Comparison of ENCODE assay signal across 9 cellular contexts in the genomic region with DNA sequence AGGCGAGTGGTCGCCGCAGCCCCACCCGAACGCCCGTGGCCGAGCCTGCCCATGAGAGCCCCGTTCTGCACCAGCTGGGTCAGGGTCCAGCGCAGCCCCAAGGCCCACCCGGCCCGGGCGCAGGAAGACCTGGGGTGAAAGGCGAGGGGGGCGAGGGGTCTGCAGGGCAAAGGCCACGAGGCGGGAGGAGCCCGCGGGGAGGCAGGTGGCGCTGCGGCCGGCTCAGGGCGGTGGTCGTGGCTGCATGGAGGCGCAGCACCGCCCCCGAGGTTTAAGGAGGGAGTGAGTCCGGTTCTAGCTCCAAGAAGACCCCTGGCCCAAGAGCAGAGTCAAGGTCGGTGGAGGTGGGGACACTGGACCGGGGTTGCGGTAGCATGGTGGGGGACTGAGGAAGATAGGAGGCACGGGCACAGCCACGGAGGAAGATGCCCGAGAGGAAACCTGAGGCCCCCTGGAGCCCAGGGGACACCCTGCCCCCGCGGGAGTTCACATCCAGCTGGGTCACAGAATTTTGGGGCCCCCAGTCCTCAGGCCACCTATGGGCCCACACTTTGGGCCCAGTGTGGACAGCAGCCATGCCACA. TPM values are rescaled to one million over a fixed set of nuclear protein-coding genes. Genes with fewer than 3 reads are reported as not detected.
DNase-seq lines count a peak whose midpoint lies in the region; ATAC-seq, FAIRE-seq and TF ChIP-seq lines count a peak whose summit lies in the region.
"Had no signal": no experiment of that assay in that cellular context is flagged by ENCODE, and none has a peak within 500 bp of the region (broad histone marks: within the 10 kb centered on the region; RNA-seq: fewer than 3 reads in every experiment).

No MANE protein-coding gene starts in this region.

- no peak for DNase-seq in activated naive CD4-positive, alpha-beta T cell treated with anti-CD3 and anti-CD28 coated beads, Interleukin-2, amount 10 ng/mL, durations not matched to agents 7 days and 5 days
- no peak for DNase-seq in activated naive CD4-positive, alpha-beta T cell treated with Interleukin-2 at 50 U/mL for 16 hours
- DNase-seq in astrocyte of the spinal cord (ENCODE audit: low read depth, low spot score) (no peak), upper lobe of left lung (no peak), H54 (ENCODE audit: insufficient read length, low spot score) (no peak), foreskin keratinocyte (no peak), MV-4-11 (lab: John Stamatoyannopoulos, UW) (no peak)

- no peak for TF ChIP-seq EP300 in upper lobe of left lung (IDR thresholded peaks at IDR 0.05)

- 17% methylated on average over 35 of the region's 35 CpGs for WGBS in liver
- WGBS in upper lobe of left lung, 2 donors: 2 to 4% methylated on average over 7 to 35 of the region's 35 CpGs

- H3K4me3 Mint-ChIP-seq in activated naive CD4-positive, alpha-beta T cell treated with anti-CD3 and anti-CD28 coated beads, Interleukin-2, amount 10 ng/mL, durations not matched to agents 7 days and 5 days: peak overlapping the region; percentile 81

- in situ Hi-C loops in astrocyte of the spinal cord (cut with HindIII; ENCODE audit: low sequenced_read_pairs): no loop called here

- H3K9ac ChIP-seq in liver (ENCODE audit: low read depth in 1 of 2, low read length in 2 of 2): no peak overlapping the region

- no peaks in the 10 kb centered on the region for H3K9me3 Mint-ChIP-seq in activated naive CD4-positive, alpha-beta T cell treated with anti-CD3 and anti-CD28 coated beads, Interleukin-2, amount 10 ng/mL, durations not matched to agents 7 days and 5 days

- CTCF ChIA-PET in activated naive CD4-positive, alpha-beta T cell treated with anti-CD3 and anti-CD28 coated beads, Interleukin-2, amount 10 ng/mL, durations not matched to agents 7 days and 5 days (lab: Charles Lee): interaction anchor here (0.9 to 3.7 kb wide), 7 partner anchors 10 to 376 kb away, joined by 3 to 16 read pairs (median 5); a partner anchor contains a TSS

- peaks cover 10 to 39% (median 24%) of the 10 kb centered on the region in 4 donors for H3K4me1 ChIP-seq in liver (ENCODE audit: control insufficient read depth in 4 of 4, insufficient read depth in 4 of 4, low read length in 3 of 4)
- peaks cover 22 to 51% (median 28%) of the 10 kb centered on the region in 4 donors for H3K4me1 ChIP-seq in upper lobe of left lung
- H3K4me1 ChIP-seq in foreskin keratinocyte: no peaks in the 10 kb centered on the region

- no peak for TF ChIP-seq POLR2A in upper lobe of left lung (IDR thresholded peaks at IDR 0.05)
- TF ChIP-seq POLR2A in H54 (IDR thresholded peaks at IDR 0.05; ENCODE audit: low read depth, low read length): no peak

- H3K27ac Mint-ChIP-seq in activated naive CD4-positive, alpha-beta T cell treated with anti-CD3 and anti-CD28 coated beads, Interleukin-2, amount 10 ng/mL, durations not matched to agents 7 days and 5 days: no peak overlapping the region

- peak overlapping the region; percentile 10 for H3K4me3 ChIP-seq in astrocyte of the spinal cord (ENCODE audit: low read depth, low read length)
- peak overlapping the region in 2 of 3 donors; percentile 73 to 83 for H3K4me3 ChIP-seq in liver (ENCODE audit: low read depth in 1 of 3, low read length in 3 of 3)
- H3K4me3 ChIP-seq in upper lobe of left lung: peak overlapping the region; percentile 60 to 89 (median 75)

- ATAC-seq in upper lobe of left lung (ENCODE audit: low FRiP score in 2 of 2): peak in 1 of 2 donors; percentile 0
- ATAC-seq in foreskin keratinocyte: no peak

- H3K27ac ChIP-seq in liver (ENCODE audit: low read depth in 1 of 2, low read length in 2 of 2) (peak overlapping the region; percentile 29 to 38), upper lobe of left lung (peak overlapping the region; percentile 58 to 86 (median 82)), foreskin keratinocyte (no peak overlapping the region)
- H3K27ac ChIP-seq: KMS-11 had no signal

- peaks cover 10% of the 10 kb centered on the region for H3K36me3 Mint-ChIP-seq in activated naive CD4-positive, alpha-beta T cell treated with anti-CD3 and anti-CD28 coated beads, Interleukin-2, amount 10 ng/mL, durations not matched to agents 7 days and 5 days

- H3K27me3 ChIP-seq in liver (ENCODE audit: control insufficient read depth in 4 of 4, insufficient read depth in 4 of 4, low read length in 3 of 4) (no peaks in the 10 kb centered on the region), upper lobe of left lung (no peaks in the 10 kb centered on the region), foreskin keratinocyte (no peaks in the 10 kb centered on the region)

- H3K36me3 ChIP-seq in liver (ENCODE audit: control insufficient read depth in 4 of 4, insufficient read depth in 3 of 4, low read depth in 1 of 4, low read length in 3 of 4) (peaks cover 0 to 2% (median under 1%) of the 10 kb centered on the region in 4 donors), upper lobe of left lung (peaks cover 0 to 21% (median 13%) of the 10 kb centered on the region in 4 donors)

- H3K9me3 ChIP-seq in liver (ENCODE audit: control insufficient read depth in 4 of 4, low read length in 3 of 4) (no peaks in the 10 kb centered on the region), upper lobe of left lung (no peaks in the 10 kb centered on the region)

- no peak for FAIRE-seq in H54 (lab: Jason Lieb, UNC)

- no peak for TF ChIP-seq RAD21 in liver (IDR thresholded peaks at IDR 0.05)

- no peaks in the 10 kb centered on the region for H3K27me3 Mint-ChIP-seq in activated naive CD4-positive, alpha-beta T cell treated with anti-CD3 and anti-CD28 coated beads, Interleukin-2, amount 10 ng/mL, durations not matched to agents 7 days and 5 days

- H3K4me1 Mint-ChIP-seq in activated naive CD4-positive, alpha-beta T cell treated with anti-CD3 and anti-CD28 coated beads, Interleukin-2, amount 10 ng/mL, durations not matched to agents 7 days and 5 days: peaks cover 25% of the 10 kb centered on the region

- no peak for TF ChIP-seq CTCF in astrocyte of the spinal cord (IDR thresholded peaks at IDR 0.05; ENCODE audit: low read depth, low read length)
- TF ChIP-seq CTCF in liver (IDR thresholded peaks at IDR 0.05; ENCODE audit: low read depth, low read length, missing input control): no peak
- no peak for TF ChIP-seq CTCF in upper lobe of left lung (IDR thresholded peaks at IDR 0.05)
- no peak for TF ChIP-seq CTCF in foreskin keratinocyte (conservative IDR thresholded peaks at IDR 0.05)

TF ChIP-seq in liver, 16 proteins besides CTCF, POLR2A, EP300 and RAD21 (continues in another document):
- no peak for TF ChIP-seq GABPA (IDR thresholded peaks at IDR 0.05 in 1 of 2, conservative IDR thresholded peaks at IDR 0.05 in 1 of 2)
- no peak for TF ChIP-seq HNF4A (conservative IDR thresholded peaks at IDR 0.05)
- TF ChIP-seq, protein P1, sequence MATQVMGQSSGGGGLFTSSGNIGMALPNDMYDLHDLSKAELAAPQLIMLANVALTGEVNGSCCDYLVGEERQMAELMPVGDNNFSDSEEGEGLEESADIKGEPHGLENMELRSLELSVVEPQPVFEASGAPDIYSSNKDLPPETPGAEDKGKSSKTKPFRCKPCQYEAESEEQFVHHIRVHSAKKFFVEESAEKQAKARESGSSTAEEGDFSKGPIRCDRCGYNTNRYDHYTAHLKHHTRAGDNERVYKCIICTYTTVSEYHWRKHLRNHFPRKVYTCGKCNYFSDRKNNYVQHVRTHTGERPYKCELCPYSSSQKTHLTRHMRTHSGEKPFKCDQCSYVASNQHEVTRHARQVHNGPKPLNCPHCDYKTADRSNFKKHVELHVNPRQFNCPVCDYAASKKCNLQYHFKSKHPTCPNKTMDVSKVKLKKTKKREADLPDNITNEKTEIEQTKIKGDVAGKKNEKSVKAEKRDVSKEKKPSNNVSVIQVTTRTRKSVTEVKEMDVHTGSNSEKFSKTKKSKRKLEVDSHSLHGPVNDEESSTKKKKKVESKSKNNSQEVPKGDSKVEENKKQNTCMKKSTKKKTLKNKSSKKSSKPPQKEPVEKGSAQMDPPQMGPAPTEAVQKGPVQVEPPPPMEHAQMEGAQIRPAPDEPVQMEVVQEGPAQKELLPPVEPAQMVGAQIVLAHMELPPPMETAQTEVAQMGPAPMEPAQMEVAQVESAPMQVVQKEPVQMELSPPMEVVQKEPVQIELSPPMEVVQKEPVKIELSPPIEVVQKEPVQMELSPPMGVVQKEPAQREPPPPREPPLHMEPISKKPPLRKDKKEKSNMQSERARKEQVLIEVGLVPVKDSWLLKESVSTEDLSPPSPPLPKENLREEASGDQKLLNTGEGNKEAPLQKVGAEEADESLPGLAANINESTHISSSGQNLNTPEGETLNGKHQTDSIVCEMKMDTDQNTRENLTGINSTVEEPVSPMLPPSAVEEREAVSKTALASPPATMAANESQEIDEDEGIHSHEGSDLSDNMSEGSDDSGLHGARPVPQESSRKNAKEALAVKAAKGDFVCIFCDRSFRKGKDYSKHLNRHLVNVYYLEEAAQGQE (IDR thresholded peaks at IDR 0.05): no peak
- TF ChIP-seq TAF1 (conservative IDR thresholded peaks at IDR 0.05): no peak
- TF ChIP-seq SP1 (IDR thresholded peaks at IDR 0.05): no peak
- TF ChIP-seq, protein P2, sequence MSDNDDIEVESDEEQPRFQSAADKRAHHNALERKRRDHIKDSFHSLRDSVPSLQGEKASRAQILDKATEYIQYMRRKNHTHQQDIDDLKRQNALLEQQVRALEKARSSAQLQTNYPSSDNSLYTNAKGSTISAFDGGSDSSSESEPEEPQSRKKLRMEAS (IDR thresholded peaks at IDR 0.05): no peak
- TF ChIP-seq FOXA2 (IDR thresholded peaks at IDR 0.05): no peak

RNA-seq across cellular contexts. Expression of a gene that starts 0.5 kb away (rescaled TPM):
- 10 to 100 TPM; 11.4 to 18.2 TPM for total RNA-seq in liver
- polyA plus RNA-seq in liver: 10 to 100 TPM in 1 of 2 donors, 1 to 10 TPM in 1; 6.2 to 15.9 TPM
- 100 to 1,000 TPM in 1 of 6 donors, 10 to 100 TPM in 5; 33.0 to 202 (median 53.1) TPM for total RNA-seq in upper lobe of left lung
- 8.3 and 11.7 TPM in 2 replicates for total RNA-seq in foreskin keratinocyte
- polyA plus RNA-seq in foreskin keratinocyte: 12.7 and 14.0 TPM in 2 replicates

RNA-seq across cellular contexts. Expression of a gene that starts 6.7 kb away (rescaled TPM):
- total RNA-seq in liver (10 to 100 TPM; 20.9 to 31.7 TPM), upper lobe of left lung (100 to 1,000 TPM in 2 of 6 donors, 10 to 100 TPM in 4; 43.2 to 216 (median 52.4) TPM), foreskin keratinocyte (21.6 and 22.6 TPM in 2 replicates)
- polyA plus RNA-seq in liver (10 to 100 TPM in 1 of 2 donors, 1 to 10 TPM in 1; 9.3 to 11.9 TPM), foreskin keratinocyte (12.9 and 13.4 TPM in 2 replicates)

RNA-seq across cellular contexts. Expression of a gene that starts 9.9 kb away (rescaled TPM):
- 1 to 10 TPM; 2.3 to 2.8 TPM for total RNA-seq in liver
- 1 to 10 TPM in 1 of 2 donors, under 1 TPM in 1; 0.83 to 1.5 TPM for polyA plus RNA-seq in liver
- total RNA-seq in upper lobe of left lung: 10 to 100 TPM in 3 of 6 donors, 1 to 10 TPM in 3; 3.1 to 19.2 (median 10.1) TPM
- total RNA-seq in foreskin keratinocyte: 13.8 and 20.4 TPM in 2 replicates
- polyA plus RNA-seq in foreskin keratinocyte: 15.0 and 25.3 TPM in 2 replicates

RNA-seq across cellular contexts. Expression of a gene that starts 18.6 kb away (rescaled TPM):
- total RNA-seq in liver: 1 to 10 TPM in 1 of 2 donors, under 1 TPM in 1; 0.65 to 1.2 TPM
- polyA plus RNA-seq in liver: 1 to 10 TPM in 1 of 2 donors, under 1 TPM in 1; 0.83 to 2.0 TPM
- 10 to 100 TPM in 1 of 6 donors, 1 to 10 TPM in 5; 3.1 to 27.3 (median 8.6) TPM for total RNA-seq in upper lobe of left lung
- 4.6 and 6.3 TPM in 2 replicates for total RNA-seq in foreskin keratinocyte
- polyA plus RNA-seq in foreskin keratinocyte: 6.1 and 8.5 TPM in 2 replicates

RNA-seq across cellular contexts. Expression of a gene that starts 50.8 kb away (rescaled TPM):
- total RNA-seq in liver (10 to 100 TPM; 16.4 to 58.9 TPM), upper lobe of left lung (100 to 1,000 TPM in 1 of 6 donors, 10 to 100 TPM in 5; 23.1 to 102 (median 28.9) TPM), foreskin keratinocyte (28.9 and 29.6 TPM in 2 replicates)
- polyA plus RNA-seq in liver (10 to 100 TPM; 25.5 to 59.2 TPM), foreskin keratinocyte (34.8 and 38.3 TPM in 2 replicates)

Comparison
In these comparisons a context has a peak if more than half of its experiments do, and no peak if none do; other contexts are left out.
1. H3K4me3 ChIP-seq: peak in every context shown above with its lines; median percentile 78 in liver; 75 in upper lobe of left lung; 10 in astrocyte of the spinal cord.